30 cellular contexts compared by ENCODE assay signal in genomic region chr12:75183967-75184366, GRCh38. TPM values are rescaled to one million over a fixed set of nuclear protein-coding genes. Genes with fewer than 3 reads are reported as not detected.
DNase-seq lines count a peak whose midpoint lies in the region; ATAC-seq, FAIRE-seq and TF ChIP-seq lines count a peak whose summit lies in the region.
"Had no signal": no experiment of that assay in that cellular context is flagged by ENCODE, and none has a peak within 500 bp of the region (broad histone marks: within the 10 kb centered on the region; RNA-seq: fewer than 3 reads in every experiment).

No MANE protein-coding gene starts in this region.

- TF ChIP-seq POLR2A in HepG2 (IDR thresholded peaks at IDR 0.05; ENCODE audit: insufficient read depth in 1 of 2, low read depth in 2 of 2, low read length in 2 of 2) (no peak), right lobe of liver (IDR thresholded peaks at IDR 0.05) (no peak), K562 (conservative IDR thresholded peaks at IDR 0.05) (no peak), transverse colon (IDR thresholded peaks at IDR 0.05) (no peak)

- FAIRE-seq in HepG2 (lab: Jason Lieb, UNC) (no peak), K562 (lab: Jason Lieb, UNC) (no peak)
- FAIRE-seq: GM12878, GM12892, GM18507, GM19239 had no signal

- no peaks in the 10 kb centered on the region for H4K20me1 ChIP-seq in HepG2 (ENCODE audit: insufficient read depth, low read length)
- no peaks in the 10 kb centered on the region for H4K20me1 ChIP-seq in K562 (replicated peaks; ENCODE audit: control insufficient read depth, insufficient read depth, low read length)
- H4K20me1 ChIP-seq: BLaER1 had no signal

- H3K79me2 ChIP-seq in HepG2 (ENCODE audit: insufficient read depth, low read length) = no peaks in the 10 kb centered on the region
- no peaks in the 10 kb centered on the region for H3K79me2 ChIP-seq in K562 (ENCODE audit: control insufficient read depth, insufficient read depth, low read length)

- no TSS peak for BruUV-seq in HepG2 (replicated peaks; lab: Mats Ljungman, UMichigan)
- no TSS peak for BruUV-seq in K562 (replicated peaks; lab: Mats Ljungman, UMichigan)

- H2AFZ ChIP-seq in HepG2 (ENCODE audit: low read length) = no peak overlapping the region
- no peak overlapping the region for H2AFZ ChIP-seq in K562 (ENCODE audit: low read depth, low read length)

- in situ Hi-C loops in HepG2 (cut with HindIII; ENCODE audit: extremely low pct_ligation_motif_present, low pct_unique_long_range_greater_than_20kb) = no loop called here
- in situ Hi-C loops in K562 (cut with MboI) = no loop called here
- in situ Hi-C loops in transverse colon (cut with MboI; ENCODE audit: low pct_ligation_motif_present in 1 of 4, low pct_unique_long_range_greater_than_20kb in 1 of 4, low sequenced_read_pairs in 3 of 4) = no loop called here

- no peak overlapping the region for H3K4me3 ChIP-seq in HepG2 (replicated peaks in 1 of 3; ENCODE audit: insufficient read depth in 1 of 3, low read depth in 2 of 3, low read length in 3 of 3)
- H3K4me3 ChIP-seq in right lobe of liver = no peak overlapping the region
- no peak overlapping the region for H3K4me3 ChIP-seq in K562
- H3K4me3 ChIP-seq in transverse colon = no peak overlapping the region
- H3K4me3 ChIP-seq: BLaER1, GM12878 had no signal

- H3K9me1 ChIP-seq in K562 (ENCODE audit: control insufficient read depth, insufficient read depth, low read length) = no peaks in the 10 kb centered on the region

- H3K4me1 ChIP-seq in HepG2 (ENCODE audit: insufficient read depth, low read length) (no peaks in the 10 kb centered on the region), right lobe of liver (no peaks in the 10 kb centered on the region), K562 (replicated peaks in 1 of 2; ENCODE audit: control insufficient read depth in 2 of 2, insufficient read depth in 2 of 2, low read length in 2 of 2) (no peaks in the 10 kb centered on the region), transverse colon (no peaks in the 10 kb centered on the region)
- H3K4me1 ChIP-seq: BE2C, BLaER1 had no signal

- intact Hi-C loops in HepG2 (cut with micrococcal nuclease; ENCODE audit: unreplicated experiment) = no loop called here
- intact Hi-C loops in right lobe of liver (cut with DNase I) = no loop called here
- intact Hi-C loops in K562 (cut with micrococcal nuclease) = no loop called here
- intact Hi-C loops in transverse colon (cut with DNase I; ENCODE audit: low total_unique reads) = no loop called here

- CTCF ChIA-PET in HepG2 (lab: Yijun Ruan, JAX; ENCODE audit: low intra/inter-chr PET ratio, low total read pairs) = no interaction called here
- CTCF ChIA-PET in K562 (lab: Yijun Ruan, JAX; ENCODE audit: low intra/inter-chr PET ratio) = no interaction called here

- no peak overlapping the region for H3K9ac ChIP-seq in HepG2 (ENCODE audit: insufficient read depth, low read depth, low read length)
- H3K9ac ChIP-seq in K562 (ENCODE audit: insufficient read depth in 1 of 2, low read depth in 2 of 2, low read length in 2 of 2) = no peak overlapping the region
- H3K9ac ChIP-seq: BLaER1 had no signal

- H3K4me2 ChIP-seq in HepG2 (ENCODE audit: low read depth, low read length) (no peak overlapping the region), K562 (ENCODE audit: insufficient read depth, low read length) (no peak overlapping the region)
- H3K4me2 ChIP-seq: BLaER1 had no signal

- H3K36me3 ChIP-seq in HepG2 (replicated peaks in 1 of 2; ENCODE audit: control insufficient read depth in 1 of 2, insufficient read depth in 2 of 2, low read length in 2 of 2) = no peaks in the 10 kb centered on the region
- no peaks in the 10 kb centered on the region for H3K36me3 ChIP-seq in right lobe of liver
- no peaks in the 10 kb centered on the region for H3K36me3 ChIP-seq in K562 (ENCODE audit: control insufficient read depth, insufficient read depth, low read length)
- no peaks in the 10 kb centered on the region for H3K36me3 ChIP-seq in transverse colon
- H3K36me3 ChIP-seq: BE2C, BLaER1 had no signal

- TF ChIP-seq EP300 in HepG2 (IDR thresholded peaks at IDR 0.05; ENCODE audit: low read depth in 2 of 2, low read length in 2 of 2) (no peak), HepG2 (CRISPR knock-in tag; IDR thresholded peaks at IDR 0.05; ENCODE audit: borderline replicate concordance) (no peak), K562 (IDR thresholded peaks at IDR 0.05; ENCODE audit: low read length) (no peak), transverse colon (IDR thresholded peaks at IDR 0.05; ENCODE audit: low read depth) (no peak)

- H3K27ac ChIP-seq in HepG2 (ENCODE audit: extremely low read length, insufficient read depth, low read length) (no peak overlapping the region), right lobe of liver (no peak overlapping the region), K562 (ENCODE audit: extremely low read depth, low read depth, low read length) (no peak overlapping the region), transverse colon (no peak overlapping the region)
- H3K27ac ChIP-seq: 22Rv1, BLaER1 had no signal

- ATAC-seq in HepG2 (no peak), right lobe of liver (no peak), K562 (no peak)
- ATAC-seq: GM12878 had no signal

- 11% methylated on average over 4 of the region's 4 CpGs for WGBS in HepG2 (ENCODE audit: low lambda C conversion rate)
- WGBS in right lobe of liver (ENCODE audit: insufficient coverage, low coverage, low lambda C conversion rate, missing lambda C conversion rate) = 58% methylated on average over 4 of the region's 4 CpGs
- WGBS in K562 (ENCODE audit: insufficient coverage, low coverage, missing lambda C conversion rate) = 0% methylated on average over 4 of the region's 4 CpGs
- WGBS in transverse colon (ENCODE audit: low coverage in 1 of 2), 2 donors = 94 to 95% methylated on average over 3 to 4 of the region's 4 CpGs

- TF ChIP-seq CTCF in HepG2 (CRISPR knock-in tag; IDR thresholded peaks at IDR 0.05) (no peak), right lobe of liver (IDR thresholded peaks at IDR 0.05) (no peak), K562 (IDR thresholded peaks at IDR 0.05 in 2 of 3, conservative IDR thresholded peaks at IDR 0.05 in 1 of 3; ENCODE audit: insufficient read depth in 2 of 3, low read depth in 1 of 3, low read length in 3 of 3) (no peak), transverse colon (IDR thresholded peaks at IDR 0.05) (no peak)

- POLR2A ChIA-PET in HepG2 (lab: Yijun Ruan, JAX) (no interaction called here), K562 (lab: Yijun Ruan, JAX) (no interaction called here)

- H3K27me3 ChIP-seq in HepG2 (ENCODE audit: control insufficient read depth in 1 of 2, insufficient read depth in 2 of 2, low read length in 2 of 2) (no peaks in the 10 kb centered on the region; a peak in 1 of 5 replicates), right lobe of liver (no peaks in the 10 kb centered on the region), K562 (ENCODE audit: control insufficient read depth in 2 of 2, insufficient read depth in 2 of 2, low read length in 2 of 2) (no peaks in the 10 kb centered on the region), transverse colon (no peaks in the 10 kb centered on the region)
- H3K27me3 ChIP-seq: BE2C, BLaER1 had no signal

- DNase-seq in HepG2 (ENCODE audit: low spot score) (no peak), right lobe of liver (no peak), K562 (ENCODE audit: extremely low read depth in 1 of 4, low spot score in 3 of 4) (no peak), transverse colon (no peak), germinal center (ENCODE audit: low spot score) (no peak)
- DNase-seq: ACHN; BE2C; C1 segment of cervical spinal cord; CD4-positive, alpha-beta memory T cell; CD4-positive, CD25-positive, alpha-beta regulatory T cell; CD8-positive, alpha-beta memory T cell; COR-L47; DMS 273 treated with DMSO at 0.1 percent for 48 hours; DMS153; DMS79; DND-41; EL; GDM1 had no signal

- H3K9me3 ChIP-seq in HepG2 (ENCODE audit: low read length) = no peaks in the 10 kb centered on the region
- H3K9me3 ChIP-seq in right lobe of liver = no peaks in the 10 kb centered on the region
- H3K9me3 ChIP-seq in K562 (replicated peaks; ENCODE audit: control insufficient read depth, insufficient read depth, low read depth, low read length) = no peaks in the 10 kb centered on the region
- no peaks in the 10 kb centered on the region for H3K9me3 ChIP-seq in transverse colon
- H3K9me3 ChIP-seq: BE2C, BLaER1 had no signal

- TF ChIP-seq RAD21 in HepG2 (CRISPR knock-in tag; IDR thresholded peaks at IDR 0.05) (no peak), K562 (CRISPR knock-in tag; conservative IDR thresholded peaks at IDR 0.05 in 1 of 2, IDR thresholded peaks at IDR 0.05 in 1 of 2) (no peak)

RNA-seq across cellular contexts. Expression of gene KCNC2, which starts 25.7 kb away (rescaled TPM):
- total RNA-seq in HepG2 (2016; rRNA removed; fragmentation: Illumina TruSeq; extraction: Trizol) = not detected in 2 replicates
- total RNA-seq in HepG2 (2016; cell fraction: cytosol; rRNA removed; fragmentation: Illumina TruSeq; extraction: Trizol; ENCODE audit: low read depth) = not detected in 2 replicates
- total RNA-seq in HepG2 (2016; cell fraction: insoluble cytoplasmic fraction; rRNA removed; fragmentation: Illumina TruSeq; extraction: Trizol) = not detected in 2 replicates
- total RNA-seq in HepG2 (2016; cell fraction: membrane; rRNA removed; fragmentation: Illumina TruSeq; extraction: Trizol) = not detected in 2 replicates
- not detected in 2 replicates for total RNA-seq in HepG2 (2016; cell fraction: nucleus; rRNA removed; fragmentation: Illumina TruSeq; extraction: Trizol)
- polyA plus RNA-seq in HepG2 (2011; rRNA removed) = not detected in 2 replicates
- polyA plus RNA-seq in HepG2 (2011; cell fraction: cytosol; rRNA removed) = not detected in 2 replicates
- polyA plus RNA-seq in HepG2 (2011; cell fraction: nucleus; rRNA removed) = not detected in 2 replicates
- not detected in 2 replicates for polyA plus RNA-seq in HepG2 (2012)
- not detected in 2 replicates for polyA plus RNA-seq in HepG2 (2016; cell fraction: cytosol; fragmentation: Illumina TruSeq; extraction: Trizol; ENCODE audit: low read depth)
- polyA plus RNA-seq in HepG2 (2016; cell fraction: insoluble cytoplasmic fraction; fragmentation: Illumina TruSeq; extraction: Trizol; ENCODE audit: low read depth) = not detected in 2 replicates
- polyA plus RNA-seq in HepG2 (2016; cell fraction: membrane; fragmentation: Illumina TruSeq; extraction: Trizol; ENCODE audit: low read depth) = not detected in 2 replicates
- polyA plus RNA-seq in HepG2 (2016; cell fraction: nucleus; fragmentation: Illumina TruSeq; extraction: Trizol; ENCODE audit: insufficient read depth, low read depth) = not detected in 2 replicates
- not detected in 2 replicates for polyA minus RNA-seq in HepG2 (2011; rRNA and poly(A)+ RNA removed; ENCODE audit: low replicate concordance)
- not detected in 2 replicates for polyA minus RNA-seq in HepG2 (2011; cell fraction: cytosol; rRNA and poly(A)+ RNA removed)
- not detected in 2 replicates for polyA minus RNA-seq in HepG2 (2011; cell fraction: nucleus; rRNA and poly(A)+ RNA removed)
- total RNA-seq in right lobe of liver = under 1 TPM in 1 of 6 experiments, not detected in 5; 0.02 TPM
- total RNA-seq in K562 (2011; cell fraction: chromatin; rRNA removed; ENCODE audit: low replicate concordance) = not detected in 2 replicates
- total RNA-seq in K562 (2011; cell fraction: nucleolus; rRNA removed) = not detected in 2 replicates
- total RNA-seq in K562 (2011; cell fraction: nucleoplasm; rRNA removed) = not detected in 2 replicates
- not detected in 2 replicates for total RNA-seq in K562 (2014; rRNA removed)
- not detected in 2 replicates for total RNA-seq in K562 (2014; rRNA removed; fragmentation: Illumina TruSeq; extraction: Trizol)
- total RNA-seq in K562 (2015; rRNA removed; fragmentation: Illumina TruSeq; extraction: Trizol) = not detected in 2 replicates
- total RNA-seq in K562 (2021) = not detected in 2 replicates
- polyA plus RNA-seq in K562 (2011; rRNA removed) = not detected in 2 replicates
- not detected in 2 replicates for polyA plus RNA-seq in K562 (2011; cell fraction: cytosol; rRNA removed)
- not detected in 2 replicates for polyA plus RNA-seq in K562 (2011; cell fraction: nucleus; rRNA removed)
- not detected in 2 replicates for polyA plus RNA-seq in K562 (2012)
- not detected in 2 replicates for polyA plus RNA-seq in K562 (2014; fragmentation: Illumina TruSeq; extraction: Trizol)
- not detected for polyA plus RNA-seq in K562 (2014; fragmentation: Nextera tagmentation; extraction: Ambion mirVana)
- polyA plus RNA-seq in K562 (2014; rRNA removed) = not detected in 2 replicates
- not detected in 2 replicates for polyA minus RNA-seq in K562 (2011; rRNA and poly(A)+ RNA removed)
- polyA minus RNA-seq in K562 (2011; cell fraction: cytosol; rRNA and poly(A)+ RNA removed) = not detected in 2 replicates
- polyA minus RNA-seq in K562 (2011; cell fraction: nucleus; rRNA and poly(A)+ RNA removed) = not detected in 2 replicates
- total RNA-seq in transverse colon = not detected
- total RNA-seq: A172; A673; CD4-positive, alpha-beta memory T cell; CD4-positive, CD25-positive, alpha-beta regulatory T cell; CD8-positive, alpha-beta memory T cell; Daoy; G401; GM12878 had no signal
- polyA plus RNA-seq: AG04450; CD14-positive monocyte; CD4-positive, alpha-beta memory T cell; CD4-positive, CD25-positive, alpha-beta regulatory T cell; CD8-positive, alpha-beta memory T cell had no signal

Comparison
In these comparisons a context has a peak if more than half of its experiments do, and no peak if none do; other contexts are left out.
1. Of the 241 proteins assayed by ChIP-seq in both HepG2 and K562: peak only in HepG2: none; only in K562: none; in both: MAFF and MAFK; in neither: 239.